In the genomic region with DNA sequence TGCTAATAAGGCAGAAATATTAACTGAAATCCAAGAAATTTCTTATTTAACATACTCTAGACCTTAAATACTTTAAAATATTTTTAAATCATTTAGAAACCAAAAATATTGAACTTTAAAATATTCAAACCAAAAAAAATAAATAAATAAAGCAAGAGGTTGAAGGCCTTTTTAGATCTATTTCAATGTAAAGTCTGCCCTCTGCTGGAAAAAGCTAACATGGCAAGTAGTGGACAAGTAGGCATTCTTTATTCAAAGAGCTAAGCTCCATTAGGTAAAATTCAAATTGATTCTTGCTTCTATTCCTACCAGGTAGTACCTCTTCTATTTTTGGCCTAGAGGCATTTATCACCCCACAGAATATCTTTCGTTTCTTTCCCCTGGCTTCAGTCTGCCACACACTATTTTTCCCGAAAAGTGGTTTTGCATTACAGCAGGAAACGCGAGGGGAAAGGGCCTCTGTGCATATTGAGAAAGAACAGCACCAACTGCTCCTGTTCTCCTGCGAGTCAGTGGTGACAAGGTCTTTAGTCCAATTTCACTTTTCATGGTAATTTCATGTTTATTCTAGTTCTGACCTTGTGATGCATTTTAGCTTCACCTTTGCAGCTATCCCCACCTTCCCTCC, we compare ENCODE assay signal across 1 cellular context.
TF ChIP-seq lines count a peak whose summit lies in the region.

No MANE protein-coding gene starts in this region.

TF ChIP-seq in H1, 55 proteins besides CTCF, POLR2A, EP300 and RAD21 (continued from another document):
- no peak for TF ChIP-seq KDM4A (IDR thresholded peaks at IDR 0.05; ENCODE audit: low read depth, low read length, severe bottlenecking)
